ENCODE assay signal across 8 cellular contexts in the genomic region with DNA sequence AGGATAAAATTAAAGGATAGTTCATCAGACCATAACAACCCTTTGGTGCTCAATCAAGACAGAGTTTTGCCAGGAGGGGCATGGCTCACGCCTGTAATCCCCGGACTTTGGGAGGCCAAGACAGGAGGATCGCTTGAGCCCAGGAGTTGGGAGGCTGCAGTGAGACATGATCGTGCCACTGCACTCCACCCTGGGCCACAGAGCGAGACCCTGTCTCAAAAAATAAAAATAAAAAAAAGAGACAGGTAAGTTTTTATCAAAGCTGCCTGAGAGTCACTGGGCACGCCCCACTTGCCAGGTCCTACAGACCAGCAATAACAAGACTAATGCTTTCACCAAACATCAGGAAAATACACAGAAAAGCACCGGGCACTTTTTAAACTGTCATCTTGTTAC. TPM values are rescaled to one million over a fixed set of nuclear protein-coding genes. Genes with fewer than 3 reads are reported as not detected.
DNase-seq lines count a peak whose midpoint lies in the region; ATAC-seq and TF ChIP-seq lines count a peak whose summit lies in the region.

No MANE protein-coding gene starts in this region.

- H2AFZ ChIP-seq in IMR-90 (replicated peaks; ENCODE audit: low read length, poor library complexity): no peak overlapping the region

- POLR2A ChIA-PET in IMR-90 (lab: Charles Lee; ENCODE audit: unreplicated experiment): no interaction called here

- ATAC-seq in IMR-90 (ENCODE audit: low read depth): no peak

- no peak overlapping the region for H3K18ac ChIP-seq in IMR-90 (ENCODE audit: low read depth, low read length)

- H3K36me3 ChIP-seq in cardiac muscle cell (no peaks in the 10 kb centered on the region), IMR-90 (ENCODE audit: control insufficient read depth, insufficient read depth, low read length) (no peaks in the 10 kb centered on the region; the same call in 1 of the 2 replicates), brain microvascular endothelial cell (replicated peaks) (no peaks in the 10 kb centered on the region), muscle layer of colon (ENCODE audit: insufficient read depth, low read length) (no peaks in the 10 kb centered on the region)

- peak overlapping the region; percentile 57 for H3K9ac ChIP-seq in IMR-90 (ENCODE audit: low read depth, low read length)
- peak overlapping the region; percentile 57 for H3K9ac ChIP-seq in muscle layer of colon (ENCODE audit: low read length)

- H3K9me3 ChIP-seq in cardiac muscle cell (ENCODE audit: low read depth): no peaks in the 10 kb centered on the region
- no peaks in the 10 kb centered on the region for H3K9me3 ChIP-seq in IMR-90 (ENCODE audit: control insufficient read depth, insufficient read depth, low read length)
- H3K9me3 ChIP-seq in muscle layer of colon (ENCODE audit: low read length): no peaks in the 10 kb centered on the region

- DNase-seq in cardiac muscle cell (ENCODE audit: low read depth in 1 of 2, low spot score in 1 of 2): no peak
- DNase-seq in cardiac septum (ENCODE audit: low spot score): no peak
- no peak for DNase-seq in IMR-90
- no peak for DNase-seq in brain microvascular endothelial cell
- DNase-seq in DMS114 treated with DMSO at 0.1 percent for 48 hours (lab: John Stamatoyannopoulos, UW; ENCODE audit: unreplicated experiment): no peak
- no peak for DNase-seq in cerebellum (ENCODE audit: low spot score)
- no peak for DNase-seq in 8988T

- peak overlapping the region; percentile 70 for H3K4me3 ChIP-seq in cardiac muscle cell
- H3K4me3 ChIP-seq in IMR-90 (ENCODE audit: insufficient read depth, low read depth, low read length): peak overlapping the region; percentile 62
- peak overlapping the region; percentile 55 for H3K4me3 ChIP-seq in brain microvascular endothelial cell (ENCODE audit: low read depth, low read length)
- peak overlapping the region; percentile 67 to 69 for H3K4me3 ChIP-seq in muscle layer of colon (ENCODE audit: low read depth in 1 of 2, low read length in 2 of 2)

- BruUV-seq in IMR-90 (replicated peaks; lab: Mats Ljungman, UMichigan): TSS peak; percentile 35

- CTCF ChIA-PET in IMR-90 (lab: Yijun Ruan, JAX): no interaction called here

- in situ Hi-C loops in IMR-90 (cut with MboI; ENCODE audit: low sequenced_read_pairs) (loop anchor here (5.0 kb wide), 1 partner anchor 189 kb away; no protein-coding TSS in a partner anchor), brain microvascular endothelial cell (cut with HindIII; ENCODE audit: low pct_ligation_motif_present, low sequenced_read_pairs) (no loop called here)

- peak overlapping the region; percentile 84 for H3K14ac ChIP-seq in IMR-90 (replicated peaks; ENCODE audit: low read depth, low read length)

- H3K4me2 ChIP-seq in IMR-90 (ENCODE audit: low read depth, low read length): peak overlapping the region; percentile 70

- intact Hi-C loops in cardiac septum (cut with DNase I): loop anchor here (5.0 to 10.0 kb wide), 3 partner anchors 194 to 392 kb away; partner anchors contain the start of genes ANKRD37, CCDC110 and LRP2BP
- intact Hi-C loops in IMR-90 (cut with micrococcal nuclease): no loop called here

- TF ChIP-seq RAD21 in IMR-90 (IDR thresholded peaks at IDR 0.05; ENCODE audit: low read length): no peak

- no peak overlapping the region for H2BK5ac ChIP-seq in IMR-90 (ENCODE audit: low read depth, low read length, poor library complexity, severe bottlenecking)

- H2BK120ac ChIP-seq in IMR-90 (ENCODE audit: low read depth, low read length): 0 out of 2 replicates have a peak overlapping the region, but pooled peaks have one; percentile 11

- peak overlapping the region; percentile 61; the same call in 1 of the 2 replicates for H3K56ac ChIP-seq in IMR-90 (ENCODE audit: extremely low read depth, insufficient read depth, low read length)

- no peak for TF ChIP-seq POLR2A in IMR-90 (IDR thresholded peaks at IDR 0.05; ENCODE audit: low read depth, low read length)

- no peak overlapping the region; the same call in 2 of the 3 replicates for H2BK15ac ChIP-seq in IMR-90 (ENCODE audit: low read depth, low read length)

- WGBS in IMR-90 (ENCODE audit: extremely low coverage in 2 of 2, insufficient read length in 1 of 2), 2 experiments: 94% methylated on average over 3 of the region's 7 CpGs; no CpG with 5 or more reads in 1 of the 2 experiments

- H2BK20ac ChIP-seq in IMR-90 (ENCODE audit: low read depth, low read length): no peak overlapping the region

- peaks cover 13 to 35% of the 10 kb centered on the region in 2 experiments for H3K79me1 ChIP-seq in IMR-90 (ENCODE audit: low read depth in 1 of 2, low read length in 2 of 2)

- peak overlapping the region; percentile 77 to 97 for H4K8ac ChIP-seq in IMR-90 (ENCODE audit: low read depth in 2 of 2, low read length in 2 of 2)

- H3K27me3 ChIP-seq in cardiac muscle cell: no peaks in the 10 kb centered on the region
- H3K27me3 ChIP-seq in IMR-90 (ENCODE audit: control insufficient read depth, insufficient read depth, low read length): no peaks in the 10 kb centered on the region
- no peaks in the 10 kb centered on the region for H3K27me3 ChIP-seq in brain microvascular endothelial cell (replicated peaks)
- no peaks in the 10 kb centered on the region for H3K27me3 ChIP-seq in muscle layer of colon (ENCODE audit: control insufficient read depth in 1 of 2, insufficient read depth in 2 of 2, low read length in 2 of 2)

- H3K23ac ChIP-seq in IMR-90 (ENCODE audit: low read depth, low read length): peak overlapping the region; percentile 74

- peak overlapping the region; percentile 65 for H2AK9ac ChIP-seq in IMR-90 (replicated peaks; ENCODE audit: low read depth, low read length, poor library complexity)

- dilution Hi-C loops in IMR-90 (cut with HindIII; ENCODE audit: low sequenced_read_pairs, unreplicated experiment): no loop called here

- H4K20me1 ChIP-seq in IMR-90 (ENCODE audit: insufficient read depth, low read length): no peaks in the 10 kb centered on the region

- H2AK5ac ChIP-seq in IMR-90 (ENCODE audit: low read depth, low read length): peak overlapping the region; percentile 38; the same call in 1 of the 2 replicates

- no peaks in the 10 kb centered on the region for H3K9me1 ChIP-seq in IMR-90 (ENCODE audit: insufficient read depth, low read length)

- peak overlapping the region; percentile 78; the same call in 1 of the 2 replicates for H3K4ac ChIP-seq in IMR-90 (ENCODE audit: low read depth, low read length)

- no peak overlapping the region for H4K5ac ChIP-seq in IMR-90 (ENCODE audit: low read depth, low read length)

- peak overlapping the region; percentile 73 for H4K91ac ChIP-seq in IMR-90 (ENCODE audit: insufficient read depth, low read depth, low read length)

- H3K27ac ChIP-seq in cardiac muscle cell (peak overlapping the region; percentile 90), IMR-90 (ENCODE audit: insufficient read depth, low read length) (peak overlapping the region; percentile 22), brain microvascular endothelial cell (peak overlapping the region; percentile 86), muscle layer of colon (ENCODE audit: low read depth, low read length) (peak overlapping the region; percentile 90)

- no peak for TF ChIP-seq CTCF in cardiac muscle cell (IDR thresholded peaks at IDR 0.05; ENCODE audit: low read depth, low read length)
- TF ChIP-seq CTCF in IMR-90 (conservative IDR thresholded peaks at IDR 0.05; ENCODE audit: low read depth, low read length): no peak
- no peak for TF ChIP-seq CTCF in brain microvascular endothelial cell (IDR thresholded peaks at IDR 0.05; ENCODE audit: low read depth, low read length, missing control alignments)

- H3K4me1 ChIP-seq in cardiac muscle cell (ENCODE audit: low read depth): no peaks in the 10 kb centered on the region
- peaks cover 5% of the 10 kb centered on the region for H3K4me1 ChIP-seq in IMR-90 (ENCODE audit: control insufficient read depth, insufficient read depth, low read length)
- H3K4me1 ChIP-seq in muscle layer of colon (ENCODE audit: insufficient read depth, low read length): peaks cover 30% of the 10 kb centered on the region

TF ChIP-seq in IMR-90, 13 proteins besides CTCF, POLR2A, EP300 and RAD21 (continues in another document):
- TF ChIP-seq, protein P1, sequence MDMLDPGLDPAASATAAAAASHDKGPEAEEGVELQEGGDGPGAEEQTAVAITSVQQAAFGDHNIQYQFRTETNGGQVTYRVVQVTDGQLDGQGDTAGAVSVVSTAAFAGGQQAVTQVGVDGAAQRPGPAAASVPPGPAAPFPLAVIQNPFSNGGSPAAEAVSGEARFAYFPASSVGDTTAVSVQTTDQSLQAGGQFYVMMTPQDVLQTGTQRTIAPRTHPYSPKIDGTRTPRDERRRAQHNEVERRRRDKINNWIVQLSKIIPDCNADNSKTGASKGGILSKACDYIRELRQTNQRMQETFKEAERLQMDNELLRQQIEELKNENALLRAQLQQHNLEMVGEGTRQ (IDR thresholded peaks at IDR 0.05; ENCODE audit: low read depth, low read length): no peak
- no peak for TF ChIP-seq RCOR1 (IDR thresholded peaks at IDR 0.05; ENCODE audit: insufficient replicate concordance, low read length)
- no peak for TF ChIP-seq NFE2L2 (IDR thresholded peaks at IDR 0.05; ENCODE audit: low read depth, low read length)
- TF ChIP-seq MAFK (IDR thresholded peaks at IDR 0.05; ENCODE audit: low read depth, low read length): no peak
- no peak for TF ChIP-seq MXI1 (IDR thresholded peaks at IDR 0.05; ENCODE audit: borderline replicate concordance, low read depth, low read length)
- no peak for TF ChIP-seq BHLHE40 (IDR thresholded peaks at IDR 0.05; ENCODE audit: low read depth, low read length)
- TF ChIP-seq SMC3 (IDR thresholded peaks at IDR 0.05; ENCODE audit: low read depth, low read length): no peak

RNA-seq across cellular contexts. Expression of gene CFAP97, which starts 0.8 kb away (rescaled TPM):
- 14.1 and 22.2 TPM in 2 replicates for total RNA-seq in cardiac muscle cell
- 23.9 and 34.8 TPM in 2 replicates for polyA plus RNA-seq in cardiac muscle cell
- 14.9 TPM for total RNA-seq in cardiac septum
- total RNA-seq in IMR-90 (2012; rRNA removed): 16.0 and 33.9 TPM in 2 replicates
- 12.7 and 14.5 TPM in 2 replicates for polyA plus RNA-seq in IMR-90 (2012; rRNA removed)
- polyA plus RNA-seq in IMR-90 (2012; cell fraction: cytosol; rRNA removed): 1.5 and 2.1 TPM in 2 replicates
- polyA plus RNA-seq in IMR-90 (2012; cell fraction: nucleus; rRNA removed; ENCODE audit: low replicate concordance): 0.60 and 8.5 TPM in 2 replicates
- total RNA-seq in cerebellum: 45.4 TPM

RNA-seq across cellular contexts. Expression of gene SNX25, which starts 6.4 kb away (rescaled TPM):
- total RNA-seq in cardiac muscle cell (14.8 and 20.9 TPM in 2 replicates), cardiac septum (10.5 TPM), IMR-90 (2012; rRNA removed) (28.3 and 30.0 TPM in 2 replicates), cerebellum (27.7 TPM)
- polyA plus RNA-seq in cardiac muscle cell (19.7 and 21.7 TPM in 2 replicates), IMR-90 (2012; rRNA removed) (9.2 and 11.4 TPM in 2 replicates)
- polyA plus RNA-seq in IMR-90 (2012; cell fraction: cytosol; rRNA removed): 3.2 and 4.7 TPM in 2 replicates
- 2.4 and 9.8 TPM in 2 replicates for polyA plus RNA-seq in IMR-90 (2012; cell fraction: nucleus; rRNA removed; ENCODE audit: low replicate concordance)

RNA-seq across cellular contexts. Expression of gene SLC25A4, which starts 59.9 kb away (rescaled TPM):
- total RNA-seq in cardiac muscle cell (162 and 273 TPM in 2 replicates), cardiac septum (1,443 TPM), IMR-90 (2012; rRNA removed) (16.0 and 21.9 TPM in 2 replicates), cerebellum (25.3 TPM)
- polyA plus RNA-seq in cardiac muscle cell (456 and 790 TPM in 2 replicates), IMR-90 (2012; rRNA removed) (19.9 and 21.6 TPM in 2 replicates)
- 11.0 and 18.4 TPM in 2 replicates for polyA plus RNA-seq in IMR-90 (2012; cell fraction: cytosol; rRNA removed)
- polyA plus RNA-seq in IMR-90 (2012; cell fraction: nucleus; rRNA removed; ENCODE audit: low replicate concordance): 27.6 and 29.2 TPM in 2 replicates

Comparison
In these comparisons a context has a peak if more than half of its experiments do, and no peak if none do; other contexts are left out.
1. H3K27ac ChIP-seq: peak in every context shown above with its lines; median percentile 90 in cardiac muscle cell; 90 in muscle layer of colon; 86 in brain microvascular endothelial cell; 22 in IMR-90.